1 cellular context compared by ENCODE assay signal in genomic region chr1:2270260-2271100, GRCh38.
TF ChIP-seq lines count a peak whose summit lies in the region.

No MANE protein-coding gene starts in this region.

TF ChIP-seq in HepG2, 621 proteins besides CTCF, POLR2A, EP300 and RAD21 (continued from another document and continues in another):
- TF ChIP-seq ZNF609 (CRISPR knock-in tag; IDR thresholded peaks at IDR 0.05; ENCODE audit: borderline replicate concordance): peak; percentile 51
- TF ChIP-seq BRCA1 (CRISPR knock-in tag; IDR thresholded peaks at IDR 0.05): no peak
- no peak; the same call in 1 of the 2 replicates for TF ChIP-seq FOSL2 (CRISPR knock-in tag; IDR thresholded peaks at IDR 0.05)
- no peak for TF ChIP-seq SRY (CRISPR knock-in tag; IDR thresholded peaks at IDR 0.05)
- no peak for TF ChIP-seq RCOR2 (CRISPR knock-in tag; IDR thresholded peaks at IDR 0.05)
- TF ChIP-seq NR0B2 (CRISPR knock-in tag; IDR thresholded peaks at IDR 0.05): 0 out of 2 replicates have a peak, but pooled peaks have one; percentile 11
- no peak for TF ChIP-seq ZNF382 (CRISPR knock-in tag; IDR thresholded peaks at IDR 0.05; ENCODE audit: borderline replicate concordance)
- no peak for TF ChIP-seq ZBTB38 (CRISPR knock-in tag; IDR thresholded peaks at IDR 0.05)
- TF ChIP-seq SMAD3 (CRISPR knock-in tag; IDR thresholded peaks at IDR 0.05): no peak
- TF ChIP-seq ZBTB7A (CRISPR knock-in tag; IDR thresholded peaks at IDR 0.05): peak; percentile 30; the same call in 1 of the 2 replicates
- TF ChIP-seq JUND (CRISPR knock-in tag; IDR thresholded peaks at IDR 0.05): no peak
- no peak; the same call in 1 of the 2 replicates for TF ChIP-seq CREM (IDR thresholded peaks at IDR 0.05)
- TF ChIP-seq CREM (CRISPR knock-in tag; IDR thresholded peaks at IDR 0.05): no peak
- TF ChIP-seq AGO1 (IDR thresholded peaks at IDR 0.05; ENCODE audit: low read depth, low read length, poor library complexity, severe bottlenecking): no peak
- TF ChIP-seq ZNF790 (CRISPR knock-in tag; IDR thresholded peaks at IDR 0.05; ENCODE audit: borderline replicate concordance): no peak
- TF ChIP-seq CBX1 (IDR thresholded peaks at IDR 0.05; ENCODE audit: low read depth): no peak
- no peak for TF ChIP-seq EED (CRISPR knock-in tag; IDR thresholded peaks at IDR 0.05)
- peak; percentile 50; the same call in 1 of the 2 replicates for TF ChIP-seq PPARG (CRISPR knock-in tag; conservative IDR thresholded peaks at IDR 0.05)
- peak; percentile 73; the same call in 1 of the 2 replicates for TF ChIP-seq KDM5B (CRISPR knock-in tag; IDR thresholded peaks at IDR 0.05; ENCODE audit: borderline replicate concordance)
- TF ChIP-seq KLF15 (CRISPR knock-in tag; IDR thresholded peaks at IDR 0.05; ENCODE audit: borderline replicate concordance): 0 out of 2 replicates have a peak, but pooled peaks have one; percentile 31
- no peak for TF ChIP-seq ZZZ3 (CRISPR knock-in tag; IDR thresholded peaks at IDR 0.05; ENCODE audit: borderline replicate concordance)
- no peak for TF ChIP-seq FOXK1 (CRISPR knock-in tag; IDR thresholded peaks at IDR 0.05; ENCODE audit: borderline replicate concordance, low read depth)
- no peak for TF ChIP-seq ZNF556 (CRISPR knock-in tag; IDR thresholded peaks at IDR 0.05; ENCODE audit: borderline replicate concordance)
- TF ChIP-seq ATAD3A (CRISPR knock-in tag; IDR thresholded peaks at IDR 0.05): no peak
- TF ChIP-seq ZNF512B (CRISPR knock-in tag; IDR thresholded peaks at IDR 0.05; ENCODE audit: borderline replicate concordance): no peak
- TF ChIP-seq CSRNP1 (CRISPR knock-in tag; IDR thresholded peaks at IDR 0.05): 0 out of 2 replicates have a peak, but pooled peaks have one; percentile 44
- no peak for TF ChIP-seq HMGA1 (CRISPR knock-in tag; conservative IDR thresholded peaks at IDR 0.05)
- TF ChIP-seq GZF1 (CRISPR knock-in tag; IDR thresholded peaks at IDR 0.05): no peak
- no peak for TF ChIP-seq IRX3 (CRISPR knock-in tag; IDR thresholded peaks at IDR 0.05; ENCODE audit: borderline replicate concordance, low read depth)
- peak; percentile 53; the same call in 1 of the 2 replicates for TF ChIP-seq ZNF746 (CRISPR knock-in tag; IDR thresholded peaks at IDR 0.05)
- TF ChIP-seq GPN1 (CRISPR knock-in tag; IDR thresholded peaks at IDR 0.05; ENCODE audit: borderline replicate concordance): no peak
- TF ChIP-seq ZNF781 (CRISPR knock-in tag; IDR thresholded peaks at IDR 0.05; ENCODE audit: borderline replicate concordance, not compliant biosample characterization): no peak
- TF ChIP-seq ZNF629 (CRISPR knock-in tag; conservative IDR thresholded peaks at IDR 0.05): no peak
- no peak for TF ChIP-seq CHD4 (IDR thresholded peaks at IDR 0.05; ENCODE audit: borderline replicate concordance, low read length)
- no peak for TF ChIP-seq ZNF530 (CRISPR knock-in tag; IDR thresholded peaks at IDR 0.05; ENCODE audit: low read depth)
- no peak for TF ChIP-seq MEIS1 (CRISPR knock-in tag; IDR thresholded peaks at IDR 0.05; ENCODE audit: borderline replicate concordance)
- TF ChIP-seq ZNF816 (CRISPR knock-in tag; IDR thresholded peaks at IDR 0.05; ENCODE audit: borderline replicate concordance): no peak
- no peak for TF ChIP-seq WIZ (CRISPR knock-in tag; IDR thresholded peaks at IDR 0.05)
- no peak for TF ChIP-seq MNT (IDR thresholded peaks at IDR 0.05)
- no peak for TF ChIP-seq ZNF713 (CRISPR knock-in tag; IDR thresholded peaks at IDR 0.05)
- peak; percentile 83 for TF ChIP-seq HNF4A (CRISPR knock-in tag; IDR thresholded peaks at IDR 0.05)
- TF ChIP-seq ZNF891 (CRISPR knock-in tag; IDR thresholded peaks at IDR 0.05): no peak
- TF ChIP-seq ZNF124 (CRISPR knock-in tag; IDR thresholded peaks at IDR 0.05): 0 out of 2 replicates have a peak, but pooled peaks have one; percentile 29
- TF ChIP-seq ZNF138 (CRISPR knock-in tag; IDR thresholded peaks at IDR 0.05; ENCODE audit: low read depth): no peak
- peak; percentile 73 for TF ChIP-seq SAP130 (CRISPR knock-in tag; IDR thresholded peaks at IDR 0.05; ENCODE audit: low read depth)
- TF ChIP-seq DBP (CRISPR knock-in tag; IDR thresholded peaks at IDR 0.05; ENCODE audit: not compliant biosample characterization): no peak
- TF ChIP-seq ZNF24 (IDR thresholded peaks at IDR 0.05): no peak
